8 cellular contexts compared by ENCODE assay signal in genomic region chr14:94180655-94181271, GRCh38. TPM values are rescaled to one million over a fixed set of nuclear protein-coding genes. Genes with fewer than 3 reads are reported as not detected.
DNase-seq lines count a peak whose midpoint lies in the region; ATAC-seq lines count a peak whose summit lies in the region.

No MANE protein-coding gene starts in this region.

- H3K27me3 ChIP-seq in ACC112 (ENCODE audit: insufficient read depth, low read length) (peaks cover 6% of the 10 kb centered on the region; the same call in 1 of the 2 replicates), skeletal muscle satellite cell (ENCODE audit: control insufficient read depth, insufficient read depth, low read length) (peaks cover 57% of the 10 kb centered on the region)

- no peaks in the 10 kb centered on the region for H3K9me3 ChIP-seq in skeletal muscle satellite cell (replicated peaks; ENCODE audit: low read length)

- H3K36me3 ChIP-seq in ACC112 (ENCODE audit: insufficient read depth, low read length), result no peaks in the 10 kb centered on the region
- H3K36me3 ChIP-seq in skeletal muscle satellite cell (ENCODE audit: insufficient read depth, low read length), result no peaks in the 10 kb centered on the region

- H3K4me3 ChIP-seq in ACC112 (ENCODE audit: low read depth, low read length), result peak overlapping the region; percentile 72
- H3K4me3 ChIP-seq in skeletal muscle satellite cell (ENCODE audit: low read length), result peak overlapping the region; percentile 53

- H3K27me3 Mint-ChIP-seq in activated naive CD8-positive, alpha-beta T cell, result no peaks in the 10 kb centered on the region

- no peaks in the 10 kb centered on the region for H3K79me2 ChIP-seq in ACC112 (ENCODE audit: control insufficient read depth, insufficient read depth, low read length, unreplicated experiment)

- H3K9ac ChIP-seq in skeletal muscle satellite cell (ENCODE audit: low read depth, low read length), result no peak overlapping the region

- H2AFZ ChIP-seq in ACC112 (ENCODE audit: low read length, unreplicated experiment), result peak overlapping the region; percentile 1

- peaks cover 18% of the 10 kb centered on the region for H3K4me1 Mint-ChIP-seq in activated naive CD8-positive, alpha-beta T cell (ENCODE audit: low read depth)

- peak; percentile 52 for ATAC-seq in HG02678 (IDR thresholded peaks at IDR 0.05; ENCODE audit: unreplicated experiment)
- ATAC-seq in Right ventricle myocardium superior (ENCODE audit: poor library complexity), result peak; percentile 46

- H3K27ac ChIP-seq in ACC112 (ENCODE audit: low read depth, low read length), result peak overlapping the region; percentile 3; the same call in 1 of the 2 replicates

- DNase-seq in GDM1 (lab: John Stamatoyannopoulos, UW), result peak; percentile 28
- DNase-seq in NCI-H2227 treated with DMSO at 0.1 percent for 48 hours (lab: John Stamatoyannopoulos, UW), result peak; percentile 64
- DNase-seq in Right ventricle myocardium superior, result no peak
- no peak for DNase-seq in T-helper 9 cell

- H3K4me1 ChIP-seq in ACC112 (ENCODE audit: control insufficient read depth, insufficient read depth, low read length, unreplicated experiment), result peaks cover 5% of the 10 kb centered on the region
- H3K4me1 ChIP-seq in skeletal muscle satellite cell (ENCODE audit: control insufficient read depth, insufficient read depth, low read length), result no peaks in the 10 kb centered on the region

- peak overlapping the region; percentile 1 for H3K27ac Mint-ChIP-seq in activated naive CD8-positive, alpha-beta T cell

- no peaks in the 10 kb centered on the region for H3K9me3 Mint-ChIP-seq in activated naive CD8-positive, alpha-beta T cell (ENCODE audit: low read depth)

- peak overlapping the region; percentile 72 for H3K4me2 ChIP-seq in skeletal muscle satellite cell (ENCODE audit: low read length)

- H3K4me3 Mint-ChIP-seq in activated naive CD8-positive, alpha-beta T cell, result peak overlapping the region; percentile 17

- H3K36me3 Mint-ChIP-seq in activated naive CD8-positive, alpha-beta T cell, result no peaks in the 10 kb centered on the region

- intact Hi-C loops in Right ventricle myocardium superior (cut with DNase I), result no loop called here

RNA-seq across cellular contexts. Expression of gene PPP4R4, which starts 6.6 kb away (rescaled TPM):
- total RNA-seq in Right ventricle myocardium superior, result not detected
- total RNA-seq in skeletal muscle satellite cell (2012; rRNA removed), result under 0.01 and 0.22 TPM in 2 replicates

RNA-seq across cellular contexts. Expression of gene IFI27L2, which starts 51.4 kb away (rescaled TPM):
- 50.1 TPM for total RNA-seq in Right ventricle myocardium superior
- total RNA-seq in skeletal muscle satellite cell (2012; rRNA removed), result 47.4 and 59.6 TPM in 2 replicates

Comparison
In these comparisons a context has a peak if more than half of its experiments do, and no peak if none do; other contexts are left out.
1. DNase-seq: peak in GDM1 (single experiment) and NCI-H2227 treated with DMSO at 0.1 percent for 48 hours (single experiment); none in Right ventricle myocardium superior (single experiment) and T-helper 9 cell (single experiment).